In genomic region chr17:76738468-76738850, GRCh38 we compare ENCODE assay signal across 8 cellular contexts. TPM values are rescaled to one million over a fixed set of nuclear protein-coding genes. Genes with fewer than 3 reads are reported as not detected.
A peak's percentile ranks its signal among the peaks of the same experiment; 100 is the strongest.
DNase-seq lines count a peak whose midpoint lies in the region; ATAC-seq and TF ChIP-seq lines count a peak whose summit lies in the region.

No MANE protein-coding gene starts in this region.

- DNase-seq in NCI-H146 treated with DMSO at 0.1 percent for 48 hours (lab: John Stamatoyannopoulos, UW; ENCODE audit: unreplicated experiment) (peak; percentile 8), NCI-H146 (lab: John Stamatoyannopoulos, UW) (no peak), glutamatergic neuron (no peak), KG1 (lab: John Stamatoyannopoulos, UW) (no peak)
- DNase-seq in stimulated activated effector memory CD8-positive, alpha-beta T cell treated with anti-CD3 and anti-CD28 coated beads, Interleukin-12 subunit alpha, Interleukin-12 subunit beta, amount 100 ng/mL, for 72 hours (ENCODE audit: low spot score in 2 of 2), result no peak

- H3K27ac Mint-ChIP-seq in glutamatergic neuron (ENCODE audit: unreplicated experiment), result peak overlapping the region; percentile 99
- peak overlapping the region; percentile 99 for H3K27ac Mint-ChIP-seq in stimulated activated effector memory CD8-positive, alpha-beta T cell treated with anti-CD3 and anti-CD28 coated beads, Interleukin-12 subunit alpha, Interleukin-12 subunit beta, amount 100 ng/mL, for 72 hours

- no peaks in the 10 kb centered on the region for H3K36me3 Mint-ChIP-seq in glutamatergic neuron (ENCODE audit: unreplicated experiment)
- H3K36me3 Mint-ChIP-seq in stimulated activated effector memory CD8-positive, alpha-beta T cell treated with anti-CD3 and anti-CD28 coated beads, Interleukin-12 subunit alpha, Interleukin-12 subunit beta, amount 100 ng/mL, for 72 hours, result peaks cover 83% of the 10 kb centered on the region

- H3K27ac ChIP-seq in VCaP, result peak overlapping the region; percentile 100

- ATAC-seq in stimulated activated effector memory CD8-positive, alpha-beta T cell treated with anti-CD3 and anti-CD28 coated beads, Interleukin-12 subunit alpha, Interleukin-12 subunit beta, amount 100 ng/mL, for 72 hours, result no peak
- ATAC-seq in GM21723 (IDR thresholded peaks at IDR 0.05; ENCODE audit: unreplicated experiment) (no peak), GM21786 (IDR thresholded peaks at IDR 0.05; ENCODE audit: unreplicated experiment) (no peak)

- peaks cover 10% of the 10 kb centered on the region for H3K9me3 Mint-ChIP-seq in glutamatergic neuron (ENCODE audit: unreplicated experiment)
- H3K9me3 Mint-ChIP-seq in stimulated activated effector memory CD8-positive, alpha-beta T cell treated with anti-CD3 and anti-CD28 coated beads, Interleukin-12 subunit alpha, Interleukin-12 subunit beta, amount 100 ng/mL, for 72 hours, result no peaks in the 10 kb centered on the region

- H3K4me3 Mint-ChIP-seq in glutamatergic neuron (ENCODE audit: unreplicated experiment), result peak overlapping the region; percentile 90
- peak overlapping the region; percentile 93 for H3K4me3 Mint-ChIP-seq in stimulated activated effector memory CD8-positive, alpha-beta T cell treated with anti-CD3 and anti-CD28 coated beads, Interleukin-12 subunit alpha, Interleukin-12 subunit beta, amount 100 ng/mL, for 72 hours

- peaks cover 13% of the 10 kb centered on the region for H3K27me3 Mint-ChIP-seq in glutamatergic neuron (ENCODE audit: unreplicated experiment)

- no peak for TF ChIP-seq CTCF in VCaP (conservative IDR thresholded peaks at IDR 0.05)
- TF ChIP-seq CTCF in glutamatergic neuron (IDR thresholded peaks at IDR 0.05; ENCODE audit: partially characterized antibody, unreplicated experiment), result no peak

- peaks cover 17% of the 10 kb centered on the region for H3K4me1 Mint-ChIP-seq in glutamatergic neuron (ENCODE audit: low read depth, unreplicated experiment)
- peaks cover 32% of the 10 kb centered on the region for H3K4me1 Mint-ChIP-seq in stimulated activated effector memory CD8-positive, alpha-beta T cell treated with anti-CD3 and anti-CD28 coated beads, Interleukin-12 subunit alpha, Interleukin-12 subunit beta, amount 100 ng/mL, for 72 hours

RNA-seq across cellular contexts. Expression of gene MFSD11, which starts 0.5 kb away (rescaled TPM):
- 33.7 TPM for total RNA-seq in glutamatergic neuron (ENCODE audit: unreplicated experiment)

RNA-seq across cellular contexts. Expression of gene SRSF2, which starts 1.3 kb away (rescaled TPM):
- 188 TPM for total RNA-seq in glutamatergic neuron (ENCODE audit: unreplicated experiment)

RNA-seq across cellular contexts. Expression of gene METTL23, which starts 11.8 kb away (rescaled TPM):
- total RNA-seq in glutamatergic neuron (ENCODE audit: unreplicated experiment), result 24.3 TPM

RNA-seq across cellular contexts. Expression of gene JMJD6, which starts 12.1 kb away (rescaled TPM):
- 39.0 TPM for total RNA-seq in glutamatergic neuron (ENCODE audit: unreplicated experiment)

RNA-seq across cellular contexts. Expression of gene MXRA7, which starts 27.7 kb away (rescaled TPM):
- total RNA-seq in glutamatergic neuron (ENCODE audit: unreplicated experiment), result 236 TPM
